Comparison of ENCODE assay signal across 8 cellular contexts in the genomic region with DNA sequence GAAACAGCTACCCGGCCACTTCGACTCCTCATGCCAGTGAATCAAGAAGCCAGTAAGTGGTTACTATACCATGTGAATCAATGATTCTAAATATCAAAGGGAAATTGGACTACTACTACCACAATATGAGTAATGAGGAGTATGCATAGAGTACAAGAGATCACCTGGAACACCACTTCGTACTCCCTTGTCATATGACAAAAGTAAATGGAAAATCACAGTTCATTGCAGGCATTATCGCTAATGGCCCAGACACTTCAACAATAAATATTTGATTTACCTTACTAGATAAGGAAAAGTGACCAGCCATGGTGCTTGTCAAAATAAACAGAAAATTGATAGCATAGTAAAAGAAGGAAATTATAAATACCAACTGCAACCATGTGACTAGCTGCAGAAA.
"Had no signal": no experiment of that assay in that cellular context is flagged by ENCODE, and none has a peak within 500 bp of the region (broad histone marks: within the 10 kb centered on the region; RNA-seq: fewer than 3 reads in every experiment).

No MANE protein-coding gene starts in this region.

- H3K27me3 Mint-ChIP-seq: IgD-negative memory B cell had no signal

- FAIRE-seq: HepG2, HTR-8/SVneo, K562 had no signal

- H3K4me3 Mint-ChIP-seq: IgD-negative memory B cell had no signal

- DNase-seq: IMR-90, KBM-7, KG1 had no signal

- H3K4me3 ChIP-seq: K562 had no signal

- H3K4me1 Mint-ChIP-seq: IgD-negative memory B cell had no signal

- H3K27ac ChIP-seq: HL-60 had no signal

- ATAC-seq: HepG2, K562 had no signal

- H3K27ac Mint-ChIP-seq: IgD-negative memory B cell had no signal
